8 cellular contexts compared by ENCODE assay signal in genomic region chr18:62715439-62715792, GRCh38. TPM values are rescaled to one million over a fixed set of nuclear protein-coding genes. Genes with fewer than 3 reads are reported as not detected.
DNase-seq lines count a peak whose midpoint lies in the region; ATAC-seq, FAIRE-seq and TF ChIP-seq lines count a peak whose summit lies in the region.

PHLPP1 (plus strand) TSS chr18:62715541; CDS start chr18:62715684, 143 bp downstream.

- no peaks in the 10 kb centered on the region for H3K36me3 ChIP-seq in HAP-1 (replicated peaks)
- H3K36me3 ChIP-seq in PC-9 (ENCODE audit: low read depth), result no peaks in the 10 kb centered on the region

- H3K9me3 ChIP-seq in HAP-1 (no peaks in the 10 kb centered on the region), PC-9 (ENCODE audit: insufficient read depth, low read depth) (no peaks in the 10 kb centered on the region)

- in situ Hi-C loops in HAP-1 (cut with MboI; ENCODE audit: low sequenced_read_pairs), result loop anchor here (5.0 to 10.0 kb wide), 2 partner anchors 169 to 267 kb away; no protein-coding TSS in a partner anchor

- H3K36me3 Mint-ChIP-seq in osteocyte (ENCODE audit: unreplicated experiment), result no peaks in the 10 kb centered on the region

- no peaks in the 10 kb centered on the region for H4K20me1 ChIP-seq in PC-9 (ENCODE audit: insufficient read depth)

- peaks cover 35% of the 10 kb centered on the region for H3K79me2 ChIP-seq in PC-9 (ENCODE audit: low read depth)

- H3K4me1 ChIP-seq in HAP-1, result peaks cover 7% of the 10 kb centered on the region
- peaks cover 21% of the 10 kb centered on the region for H3K4me1 ChIP-seq in PC-9 (replicated peaks; ENCODE audit: insufficient read depth)

- H2AFZ ChIP-seq in PC-9, result peak within 1 kb of the TSS; percentile 84

- H3K27me3 ChIP-seq in HAP-1 (ENCODE audit: low read depth) (no peaks in the 10 kb centered on the region), PC-9 (ENCODE audit: insufficient read depth, low read depth) (no peaks in the 10 kb centered on the region)

- peak within 1 kb of the TSS; percentile 98 for H3K27ac Mint-ChIP-seq in osteocyte (ENCODE audit: unreplicated experiment)

- no peaks in the 10 kb centered on the region for H3K9me2 ChIP-seq in PC-9 (ENCODE audit: insufficient read depth)

- peak; percentile 14 for DNase-seq in GM18507 (ENCODE audit: extremely low spot score, insufficient read length, low read depth)
- no peak for DNase-seq in HAP-1 (ENCODE audit: low spot score in 2 of 2)
- DNase-seq in PC-9, result no peak
- no peak for DNase-seq in epithelial cell of proximal tubule (ENCODE audit: low read depth)
- DNase-seq in osteocyte (ENCODE audit: extremely low spot score, unreplicated experiment), result no peak
- DNase-seq in pons (ENCODE audit: low spot score), result no peak
- no peak for DNase-seq in mesenteric fat pad (ENCODE audit: low spot score)

- no peak for FAIRE-seq in GM18507 (lab: Jason Lieb, UNC)

- ATAC-seq in HG03378 (IDR thresholded peaks at IDR 0.05; ENCODE audit: unreplicated experiment), result no peak

- H3K27ac ChIP-seq in PC-9, result peak within 1 kb of the TSS; percentile 28; the same call in 1 of the 2 replicates

- no peaks in the 10 kb centered on the region for H3K27me3 Mint-ChIP-seq in osteocyte (ENCODE audit: unreplicated experiment)

- intact Hi-C loops in PC-9 (cut with micrococcal nuclease; ENCODE audit: unreplicated experiment), result loop anchor here (1.0 to 10.0 kb wide), 8 partner anchors 42 to 531 kb away; partner anchors contain the start of genes PIGN and RELCH

- peaks cover 29% of the 10 kb centered on the region for H3K4me1 Mint-ChIP-seq in osteocyte (ENCODE audit: unreplicated experiment)

- no peaks in the 10 kb centered on the region for H3K9me3 Mint-ChIP-seq in osteocyte (ENCODE audit: unreplicated experiment)

- peak within 1 kb of the TSS; percentile 86 for H3K4me2 ChIP-seq in PC-9

- CTCF ChIA-PET in PC-9 (lab: Charles Lee), result interaction anchor here (0.6 to 1.0 kb wide), 12 partner anchors 41 to 577 kb away, joined by 3 to 16 read pairs (median 4); no protein-coding TSS in a partner anchor

- H3K4me3 ChIP-seq in HAP-1 (peak within 1 kb of the TSS; percentile 59), PC-9 (peak within 1 kb of the TSS; percentile 61; the same call in 1 of the 2 replicates), epithelial cell of proximal tubule (ENCODE audit: low read depth, low read length) (peak within 1 kb of the TSS; percentile 62)

- POLR2A ChIA-PET in PC-9 (lab: Charles Lee; ENCODE audit: unreplicated experiment), result interaction anchor here (0.5 to 0.9 kb wide), 5 partner anchors 288 to 781 kb away, joined by 3 to 11 read pairs (median 5); no protein-coding TSS in a partner anchor

- H3F3A ChIP-seq in PC-9 (ENCODE audit: insufficient read depth, low read depth), result peaks cover 9% of the 10 kb centered on the region; the same call in 1 of the 2 replicates

- TF ChIP-seq CTCF in PC-9 (conservative IDR thresholded peaks at IDR 0.05) (no peak), epithelial cell of proximal tubule (conservative IDR thresholded peaks at IDR 0.05; ENCODE audit: low read depth, low read length) (no peak), osteocyte (IDR thresholded peaks at IDR 0.05) (no peak)

- BruUV-seq in PC-9 (replicated peaks; lab: Mats Ljungman, UMichigan), result no TSS peak

- H3K4me3 Mint-ChIP-seq in osteocyte (ENCODE audit: unreplicated experiment), result peak within 1 kb of the TSS; percentile 78

RNA-seq across cellular contexts. Expression of gene PHLPP1, which starts in this region (rescaled TPM):
- 21.1 and 21.3 TPM in 2 replicates for total RNA-seq in PC-9 (2021)
- 4.7 and 9.0 TPM in 2 replicates for total RNA-seq in epithelial cell of proximal tubule
- 19.6 and 22.7 TPM in 2 replicates for total RNA-seq in osteocyte
- total RNA-seq in mesenteric fat pad, result 7.0 TPM
